8 cellular contexts compared by ENCODE assay signal in genomic region chr2:27379840-27380625, GRCh38. TPM values are rescaled to one million over a fixed set of nuclear protein-coding genes. Genes with fewer than 3 reads are reported as not detected.
DNase-seq lines count a peak whose midpoint lies in the region; ATAC-seq, FAIRE-seq and TF ChIP-seq lines count a peak whose summit lies in the region.

No MANE protein-coding gene starts in this region.

- no peaks in the 10 kb centered on the region for H3K9me3 ChIP-seq in skeletal muscle satellite cell (replicated peaks; ENCODE audit: low read length)

- TF ChIP-seq CTCF in brain microvascular endothelial cell (IDR thresholded peaks at IDR 0.05; ENCODE audit: low read depth, low read length, missing control alignments) = no peak

- FAIRE-seq in RCC 7860 (lab: Jason Lieb, UNC) = no peak
- FAIRE-seq in islet of Langerhans (lab: Jason Lieb, UNC) = peak; percentile 5

- peak overlapping the region; percentile 95 for H3K27ac ChIP-seq in brain microvascular endothelial cell

- peaks cover 36% of the 10 kb centered on the region for H3K4me1 ChIP-seq in skeletal muscle satellite cell (ENCODE audit: control insufficient read depth, insufficient read depth, low read length)

- in situ Hi-C loops in brain microvascular endothelial cell (cut with HindIII; ENCODE audit: low pct_ligation_motif_present, low sequenced_read_pairs) = no loop called here

- H3K9ac ChIP-seq in skeletal muscle satellite cell (ENCODE audit: low read depth, low read length) = peak overlapping the region; percentile 92

- H3K27me3 ChIP-seq in brain microvascular endothelial cell (replicated peaks) (no peaks in the 10 kb centered on the region), skeletal muscle satellite cell (ENCODE audit: control insufficient read depth, insufficient read depth, low read length) (no peaks in the 10 kb centered on the region)

- peaks cover 69% of the 10 kb centered on the region for H3K36me3 ChIP-seq in brain microvascular endothelial cell (replicated peaks)
- peaks cover 78% of the 10 kb centered on the region for H3K36me3 ChIP-seq in skeletal muscle satellite cell (ENCODE audit: insufficient read depth, low read length)

- peak; percentile 39 to 56 for DNase-seq in NCI-H524 (lab: John Stamatoyannopoulos, UW)
- DNase-seq in NCI-H524 treated with DMSO at 0.1 percent for 48 hours (lab: John Stamatoyannopoulos, UW) = no peak
- peak; percentile 48 for DNase-seq in RCC 7860 (ENCODE audit: low spot score)
- DNase-seq in brain microvascular endothelial cell = no peak

- ATAC-seq in HG03097 (IDR thresholded peaks at IDR 0.05; ENCODE audit: low FRiP score, unreplicated experiment) (peak; percentile 29), GM21390 (IDR thresholded peaks at IDR 0.05; ENCODE audit: unreplicated experiment) (no peak)

- peak overlapping the region; percentile 98 for H3K4me2 ChIP-seq in skeletal muscle satellite cell (ENCODE audit: low read length)

- H3K4me3 ChIP-seq in brain microvascular endothelial cell (ENCODE audit: low read depth, low read length) (peak overlapping the region; percentile 77), skeletal muscle satellite cell (ENCODE audit: low read length) (peak overlapping the region; percentile 79)

RNA-seq across cellular contexts. Expression of gene ZNF513, which starts 0.5 kb away (rescaled TPM):
- total RNA-seq in skeletal muscle satellite cell (2012; rRNA removed) = 5.7 and 6.1 TPM in 2 replicates

RNA-seq across cellular contexts. Expression of gene SNX17, which starts 9.6 kb away (rescaled TPM):
- total RNA-seq in skeletal muscle satellite cell (2012; rRNA removed) = 109 and 121 TPM in 2 replicates

RNA-seq across cellular contexts. Expression of gene EIF2B4, which starts 9.9 kb away (rescaled TPM):
- 22.8 and 26.9 TPM in 2 replicates for total RNA-seq in skeletal muscle satellite cell (2012; rRNA removed)

RNA-seq across cellular contexts. Expression of gene GTF3C2, which starts 23.5 kb away (rescaled TPM):
- 25.6 and 34.3 TPM in 2 replicates for total RNA-seq in skeletal muscle satellite cell (2012; rRNA removed)

RNA-seq across cellular contexts. Expression of gene PPM1G, which starts 29.4 kb away (rescaled TPM):
- 73.2 and 84.2 TPM in 2 replicates for total RNA-seq in skeletal muscle satellite cell (2012; rRNA removed)

Comparison
In these comparisons a context has a peak if more than half of its experiments do, and no peak if none do; other contexts are left out.
1. DNase-seq: peak in NCI-H524 (2 of 2) and RCC 7860 (single experiment); none in NCI-H524 treated with DMSO at 0.1 percent for 48 hours (single experiment) and brain microvascular endothelial cell (single experiment).